ENCODE assay signal across 1 cellular context in the genomic region with DNA sequence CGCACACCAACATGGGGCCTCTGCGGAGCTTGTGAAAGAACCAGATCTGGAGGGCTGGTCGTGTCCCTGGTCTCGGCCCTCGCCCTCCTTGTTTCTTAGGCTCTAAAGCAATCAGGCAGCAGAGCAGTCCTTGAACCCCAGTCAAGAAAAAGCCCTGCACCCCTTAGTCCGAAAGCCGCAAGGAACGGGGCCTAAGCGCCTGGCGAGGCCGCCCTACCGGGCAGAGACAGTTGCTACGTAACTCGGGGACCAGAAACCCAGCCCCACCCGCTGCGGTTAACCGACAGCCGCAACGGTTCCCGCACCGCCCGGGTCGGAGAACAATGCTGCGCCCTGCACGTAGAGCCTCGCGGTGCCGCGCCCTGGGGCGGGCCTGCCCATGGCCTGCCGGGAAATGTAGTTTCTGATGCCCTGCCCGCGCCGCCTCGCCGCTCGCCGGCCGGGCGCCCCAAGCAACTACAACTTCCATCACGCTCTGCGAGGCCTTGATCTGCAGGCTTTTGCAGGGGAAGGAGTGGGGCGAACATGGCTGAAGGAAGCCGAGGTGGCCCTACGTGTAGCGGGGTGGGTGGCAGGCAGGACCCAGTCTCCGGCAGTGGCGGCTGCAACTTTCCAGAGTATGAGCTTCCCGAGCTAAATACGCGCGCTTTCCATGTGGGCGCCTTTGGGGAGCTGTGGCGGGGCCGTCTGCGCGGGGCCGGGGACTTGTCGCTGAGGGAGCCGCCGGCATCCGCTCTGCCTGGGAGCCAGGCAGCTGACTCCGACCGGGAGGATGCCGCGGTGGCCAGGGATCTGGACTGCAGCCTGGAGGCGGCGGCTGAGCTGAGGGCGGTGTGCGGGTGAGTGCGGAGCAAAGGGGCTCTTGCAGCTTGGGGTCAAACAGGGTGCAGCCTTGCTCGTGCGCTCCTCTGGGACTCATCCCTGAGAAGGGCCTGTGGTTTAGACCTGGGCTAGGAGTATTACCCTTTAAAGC.
TF ChIP-seq lines count a peak whose summit lies in the region.

Gene SNAPC3 (plus strand): TSS at position 522 of the 973 bp plus-strand sequence. CDS start 4 bp downstream, at position 526.

TF ChIP-seq in HepG2, 621 proteins besides CTCF, POLR2A, EP300 and RAD21 (continued from another document and continues in another):
- TF ChIP-seq, protein P1, sequence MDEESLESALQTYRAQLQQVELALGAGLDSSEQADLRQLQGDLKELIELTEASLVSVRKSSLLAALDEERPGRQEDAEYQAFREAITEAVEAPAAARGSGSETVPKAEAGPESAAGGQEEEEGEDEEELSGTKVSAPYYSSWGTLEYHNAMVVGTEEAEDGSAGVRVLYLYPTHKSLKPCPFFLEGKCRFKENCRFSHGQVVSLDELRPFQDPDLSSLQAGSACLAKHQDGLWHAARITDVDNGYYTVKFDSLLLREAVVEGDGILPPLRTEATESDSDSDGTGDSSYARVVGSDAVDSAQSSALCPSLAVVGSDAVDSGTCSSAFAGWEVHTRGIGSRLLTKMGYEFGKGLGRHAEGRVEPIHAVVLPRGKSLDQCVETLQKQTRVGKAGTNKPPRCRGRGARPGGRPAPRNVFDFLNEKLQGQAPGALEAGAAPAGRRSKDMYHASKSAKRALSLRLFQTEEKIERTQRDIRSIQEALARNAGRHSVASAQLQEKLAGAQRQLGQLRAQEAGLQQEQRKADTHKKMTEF (CRISPR knock-in tag; IDR thresholded peaks at IDR 0.05): peak; percentile 92
- TF ChIP-seq, protein P2, sequence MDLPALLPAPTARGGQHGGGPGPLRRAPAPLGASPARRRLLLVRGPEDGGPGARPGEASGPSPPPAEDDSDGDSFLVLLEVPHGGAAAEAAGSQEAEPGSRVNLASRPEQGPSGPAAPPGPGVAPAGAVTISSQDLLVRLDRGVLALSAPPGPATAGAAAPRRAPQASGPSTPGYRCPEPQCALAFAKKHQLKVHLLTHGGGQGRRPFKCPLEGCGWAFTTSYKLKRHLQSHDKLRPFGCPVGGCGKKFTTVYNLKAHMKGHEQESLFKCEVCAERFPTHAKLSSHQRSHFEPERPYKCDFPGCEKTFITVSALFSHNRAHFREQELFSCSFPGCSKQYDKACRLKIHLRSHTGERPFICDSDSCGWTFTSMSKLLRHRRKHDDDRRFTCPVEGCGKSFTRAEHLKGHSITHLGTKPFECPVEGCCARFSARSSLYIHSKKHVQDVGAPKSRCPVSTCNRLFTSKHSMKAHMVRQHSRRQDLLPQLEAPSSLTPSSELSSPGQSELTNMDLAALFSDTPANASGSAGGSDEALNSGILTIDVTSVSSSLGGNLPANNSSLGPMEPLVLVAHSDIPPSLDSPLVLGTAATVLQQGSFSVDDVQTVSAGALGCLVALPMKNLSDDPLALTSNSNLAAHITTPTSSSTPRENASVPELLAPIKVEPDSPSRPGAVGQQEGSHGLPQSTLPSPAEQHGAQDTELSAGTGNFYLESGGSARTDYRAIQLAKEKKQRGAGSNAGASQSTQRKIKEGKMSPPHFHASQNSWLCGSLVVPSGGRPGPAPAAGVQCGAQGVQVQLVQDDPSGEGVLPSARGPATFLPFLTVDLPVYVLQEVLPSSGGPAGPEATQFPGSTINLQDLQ (CRISPR knock-in tag; IDR thresholded peaks at IDR 0.05): peak; percentile 52; the same call in 1 of the 2 replicates
- TF ChIP-seq NCOA1 (CRISPR knock-in tag; IDR thresholded peaks at IDR 0.05): 0 out of 2 replicates have a peak, but pooled peaks have one; percentile 75
- TF ChIP-seq BCL6 (CRISPR knock-in tag; IDR thresholded peaks at IDR 0.05): peak; percentile 54
- no peak for TF ChIP-seq STAG1 (CRISPR knock-in tag; IDR thresholded peaks at IDR 0.05)
- no peak for TF ChIP-seq CBX2 (IDR thresholded peaks at IDR 0.05; ENCODE audit: low read depth, low read length)
- TF ChIP-seq CBX2 (CRISPR knock-in tag; IDR thresholded peaks at IDR 0.05; ENCODE audit: low read depth): no peak
- TF ChIP-seq MAF1 (CRISPR knock-in tag; IDR thresholded peaks at IDR 0.05; ENCODE audit: borderline replicate concordance): peak; percentile 63; the same call in 1 of the 2 replicates
- TF ChIP-seq AKAP8 (CRISPR knock-in tag; IDR thresholded peaks at IDR 0.05): 0 out of 2 replicates have a peak, but pooled peaks have one; percentile 64
- peak; percentile 91 for TF ChIP-seq UBTF (CRISPR knock-in tag; IDR thresholded peaks at IDR 0.05)
- no peak for TF ChIP-seq ZNF329 (CRISPR knock-in tag; IDR thresholded peaks at IDR 0.05; ENCODE audit: low read depth)
- TF ChIP-seq CREB1 (IDR thresholded peaks at IDR 0.05): peak; percentile 68
- TF ChIP-seq CREB1 (CRISPR knock-in tag; IDR thresholded peaks at IDR 0.05): peak; percentile 84
- TF ChIP-seq ZNF674 (CRISPR knock-in tag; IDR thresholded peaks at IDR 0.05; ENCODE audit: low read depth): no peak
- TF ChIP-seq ZNF713 (CRISPR knock-in tag; IDR thresholded peaks at IDR 0.05): no peak
- TF ChIP-seq, protein P3, sequence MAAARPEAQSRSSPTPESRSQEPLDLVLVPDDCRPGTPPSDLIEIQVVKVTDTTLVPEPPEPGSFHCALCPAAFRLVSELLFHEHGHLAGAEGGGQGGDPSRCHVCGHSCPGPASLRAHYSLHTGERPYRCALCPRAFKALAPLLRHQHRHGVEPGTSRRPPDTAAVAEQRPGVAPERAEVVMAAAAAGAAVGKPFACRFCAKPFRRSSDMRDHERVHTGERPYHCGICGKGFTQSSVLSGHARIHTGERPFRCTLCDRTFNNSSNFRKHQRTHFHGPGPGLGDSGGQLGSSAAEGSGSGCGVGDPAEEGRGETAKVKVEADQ (CRISPR knock-in tag; IDR thresholded peaks at IDR 0.05; ENCODE audit: borderline replicate concordance): peak; percentile 78
- TF ChIP-seq ZNF572 (CRISPR knock-in tag; IDR thresholded peaks at IDR 0.05): no peak
- TF ChIP-seq NFATC3 (CRISPR knock-in tag; IDR thresholded peaks at IDR 0.05): 0 out of 2 replicates have a peak, but pooled peaks have one; percentile 63
- peak; percentile 93 for TF ChIP-seq BRCA1 (CRISPR knock-in tag; IDR thresholded peaks at IDR 0.05)
- TF ChIP-seq ZNF564 (CRISPR knock-in tag; IDR thresholded peaks at IDR 0.05): no peak; the same call in 1 of the 2 replicates
- TF ChIP-seq GTF2F1 (IDR thresholded peaks at IDR 0.05; ENCODE audit: low read length): no peak
- TF ChIP-seq, protein P4, sequence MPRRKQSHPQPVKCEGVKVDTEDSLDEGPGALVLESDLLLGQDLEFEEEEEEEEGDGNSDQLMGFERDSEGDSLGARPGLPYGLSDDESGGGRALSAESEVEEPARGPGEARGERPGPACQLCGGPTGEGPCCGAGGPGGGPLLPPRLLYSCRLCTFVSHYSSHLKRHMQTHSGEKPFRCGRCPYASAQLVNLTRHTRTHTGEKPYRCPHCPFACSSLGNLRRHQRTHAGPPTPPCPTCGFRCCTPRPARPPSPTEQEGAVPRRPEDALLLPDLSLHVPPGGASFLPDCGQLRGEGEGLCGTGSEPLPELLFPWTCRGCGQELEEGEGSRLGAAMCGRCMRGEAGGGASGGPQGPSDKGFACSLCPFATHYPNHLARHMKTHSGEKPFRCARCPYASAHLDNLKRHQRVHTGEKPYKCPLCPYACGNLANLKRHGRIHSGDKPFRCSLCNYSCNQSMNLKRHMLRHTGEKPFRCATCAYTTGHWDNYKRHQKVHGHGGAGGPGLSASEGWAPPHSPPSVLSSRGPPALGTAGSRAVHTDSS (CRISPR knock-in tag; conservative IDR thresholded peaks at IDR 0.05): 0 out of 2 replicates have a peak, but pooled peaks have one; percentile 60
- TF ChIP-seq SAP130 (CRISPR knock-in tag; IDR thresholded peaks at IDR 0.05; ENCODE audit: low read depth): peak; percentile 86
- TF ChIP-seq, protein P5, sequence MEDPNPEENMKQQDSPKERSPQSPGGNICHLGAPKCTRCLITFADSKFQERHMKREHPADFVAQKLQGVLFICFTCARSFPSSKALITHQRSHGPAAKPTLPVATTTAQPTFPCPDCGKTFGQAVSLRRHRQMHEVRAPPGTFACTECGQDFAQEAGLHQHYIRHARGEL (CRISPR knock-in tag; IDR thresholded peaks at IDR 0.05): no peak
- TF ChIP-seq U2AF1 (optimal IDR thresholded peaks at IDR 0.05; ENCODE audit: low read depth, low read length): no peak
- TF ChIP-seq ZNF841 (CRISPR knock-in tag; IDR thresholded peaks at IDR 0.05; ENCODE audit: borderline replicate concordance): no peak
- peak; percentile 73 for TF ChIP-seq ZSCAN29 (CRISPR knock-in tag; conservative IDR thresholded peaks at IDR 0.05)
- TF ChIP-seq ELF3 (CRISPR knock-in tag; IDR thresholded peaks at IDR 0.05): peak; percentile 75; the same call in 1 of the 2 replicates
- TF ChIP-seq ZNF143 (CRISPR knock-in tag; IDR thresholded peaks at IDR 0.05): peak; percentile 100
- peak; percentile 46; the same call in 1 of the 2 replicates for TF ChIP-seq TFAP4 (IDR thresholded peaks at IDR 0.05; ENCODE audit: borderline replicate concordance, low read depth)
- no peak for TF ChIP-seq ZNF512B (CRISPR knock-in tag; IDR thresholded peaks at IDR 0.05; ENCODE audit: borderline replicate concordance)
- 0 out of 2 replicates have a peak, but pooled peaks have one; percentile 27 for TF ChIP-seq AFF4 (CRISPR knock-in tag; IDR thresholded peaks at IDR 0.05)
- TF ChIP-seq TOE1 (CRISPR knock-in tag; IDR thresholded peaks at IDR 0.05): no peak
- TF ChIP-seq ZZZ3 (CRISPR knock-in tag; IDR thresholded peaks at IDR 0.05; ENCODE audit: borderline replicate concordance): peak; percentile 48; the same call in 1 of the 2 replicates
- peak; percentile 92; the same call in 1 of the 2 replicates for TF ChIP-seq ZNF343 (CRISPR knock-in tag; IDR thresholded peaks at IDR 0.05)
- TF ChIP-seq MAZ (IDR thresholded peaks at IDR 0.05; ENCODE audit: borderline replicate concordance, low read depth, low read length): peak; percentile 70; the same call in 1 of the 2 replicates
- peak; percentile 90 for TF ChIP-seq MAZ (CRISPR knock-in tag; IDR thresholded peaks at IDR 0.05; ENCODE audit: low read depth)
- TF ChIP-seq ELF1 (CRISPR knock-in tag; IDR thresholded peaks at IDR 0.05): peak; percentile 70
